ENCODE assay signal across 8 cellular contexts in genomic region chr1:15523104-15523921, GRCh38. TPM values are rescaled to one million over a fixed set of nuclear protein-coding genes. Genes with fewer than 3 reads are reported as not detected.
DNase-seq lines count a peak whose midpoint lies in the region; ATAC-seq, FAIRE-seq and TF ChIP-seq lines count a peak whose summit lies in the region.

No MANE protein-coding gene starts in this region.

- H3K27ac Mint-ChIP-seq in activated CD4-positive, alpha-beta T cell treated with anti-CD3 and anti-CD28 coated beads, Interleukin-2, amount 10 ng/mL, durations not matched to agents 7 days and 5 days = peak overlapping the region; percentile 98

- H3K4me3 ChIP-seq in HepG2 (replicated peaks in 1 of 3; ENCODE audit: insufficient read depth in 1 of 3, low read depth in 2 of 3, low read length in 3 of 3) (peak overlapping the region; percentile 57 to 93 (median 78)), thymus (ENCODE audit: low read length) (peak overlapping the region; percentile 83)

- POLR2A ChIA-PET in activated CD4-positive, alpha-beta T cell treated with anti-CD3 and anti-CD28 coated beads, Interleukin-2, amount 10 ng/mL, durations not matched to agents 7 days and 5 days (lab: Charles Lee) = interaction anchor here (1.3 kb wide), 1 partner anchor 9 kb away, joined by 16 read pairs; no protein-coding TSS in a partner anchor
- POLR2A ChIA-PET in HepG2 (lab: Yijun Ruan, JAX) = interaction anchor here (0.6 to 0.8 kb wide), 3 partner anchors 47 to 94 kb away, joined by 3 to 4 read pairs (median 3); partner anchors contain the start of gene DDI2

- FAIRE-seq in HepG2 (lab: Jason Lieb, UNC) = no peak

- H3K27me3 ChIP-seq in HepG2 (ENCODE audit: control insufficient read depth in 1 of 2, insufficient read depth in 2 of 2, low read length in 2 of 2) (no peaks in the 10 kb centered on the region; a peak in 1 of 5 replicates), thymus (ENCODE audit: control insufficient read depth, insufficient read depth) (no peaks in the 10 kb centered on the region)

- TSS peak; percentile 80 for BruUV-seq in HepG2 (replicated peaks; lab: Mats Ljungman, UMichigan)

- peaks cover 4% of the 10 kb centered on the region; the same call in 1 of the 2 replicates for H4K20me1 ChIP-seq in HepG2 (ENCODE audit: insufficient read depth, low read length)

- peaks cover 14% of the 10 kb centered on the region for H3K79me2 ChIP-seq in HepG2 (ENCODE audit: insufficient read depth, low read length)

- no peak for ATAC-seq in HepG2
- ATAC-seq in HG02885 (IDR thresholded peaks at IDR 0.05; ENCODE audit: poor library complexity, unreplicated experiment) = no peak

- H3K4me1 Mint-ChIP-seq in activated CD4-positive, alpha-beta T cell treated with anti-CD3 and anti-CD28 coated beads, Interleukin-2, amount 10 ng/mL, durations not matched to agents 7 days and 5 days = peaks cover 60% of the 10 kb centered on the region

- peak overlapping the region; percentile 88 for H3K4me3 Mint-ChIP-seq in activated CD4-positive, alpha-beta T cell treated with anti-CD3 and anti-CD28 coated beads, Interleukin-2, amount 10 ng/mL, durations not matched to agents 7 days and 5 days

- H3K27me3 Mint-ChIP-seq in activated CD4-positive, alpha-beta T cell treated with anti-CD3 and anti-CD28 coated beads, Interleukin-2, amount 10 ng/mL, durations not matched to agents 7 days and 5 days = no peaks in the 10 kb centered on the region

- DNase-seq in activated CD4-positive, alpha-beta T cell treated with anti-CD3 and anti-CD28 coated beads, Interleukin-2, amount 10 ng/mL, durations not matched to agents 7 days and 5 days = no peak
- no peak for DNase-seq in activated CD4-positive, alpha-beta T cell treated with anti-CD3 and anti-CD28 coated beads, Interleukin-2, amount 50 U/mL, for 1 hour
- DNase-seq in amniotic epithelial cell (ENCODE audit: low read depth) (peak; percentile 45), HepG2 (ENCODE audit: low spot score) (no peak), hepatic stellate cell (ENCODE audit: low spot score) (no peak), DMS79 (lab: John Stamatoyannopoulos, UW) (no peak)

- peak overlapping the region; percentile 74 for H3K4me2 ChIP-seq in HepG2 (ENCODE audit: low read depth, low read length)

- no peak for TF ChIP-seq CTCF in HepG2 (CRISPR knock-in tag; IDR thresholded peaks at IDR 0.05)

- no peaks in the 10 kb centered on the region for H3K9me3 Mint-ChIP-seq in activated CD4-positive, alpha-beta T cell treated with anti-CD3 and anti-CD28 coated beads, Interleukin-2, amount 10 ng/mL, durations not matched to agents 7 days and 5 days

- H3K36me3 Mint-ChIP-seq in activated CD4-positive, alpha-beta T cell treated with anti-CD3 and anti-CD28 coated beads, Interleukin-2, amount 10 ng/mL, durations not matched to agents 7 days and 5 days (ENCODE audit: low read depth) = peaks cover 4% of the 10 kb centered on the region

- no peak for TF ChIP-seq POLR2A in HepG2 (IDR thresholded peaks at IDR 0.05; ENCODE audit: insufficient read depth in 1 of 2, low read depth in 2 of 2, low read length in 2 of 2)

- TF ChIP-seq EP300 in HepG2 (IDR thresholded peaks at IDR 0.05; ENCODE audit: low read depth in 2 of 2, low read length in 2 of 2) (no peak), HepG2 (CRISPR knock-in tag; IDR thresholded peaks at IDR 0.05; ENCODE audit: borderline replicate concordance) (no peak)

- intact Hi-C loops in HepG2 (cut with micrococcal nuclease; ENCODE audit: unreplicated experiment) = loop anchor here (10.0 kb wide), 1 partner anchor 81 kb away; no protein-coding TSS in a partner anchor

- CTCF ChIA-PET in activated CD4-positive, alpha-beta T cell treated with anti-CD3 and anti-CD28 coated beads, Interleukin-2, amount 10 ng/mL, durations not matched to agents 7 days and 5 days (lab: Charles Lee) = no interaction called here
- CTCF ChIA-PET in HepG2 (lab: Yijun Ruan, JAX; ENCODE audit: low intra/inter-chr PET ratio, low total read pairs) = no interaction called here

- 66% methylated on average over 12 of the region's 12 CpGs for WGBS in HepG2 (ENCODE audit: low lambda C conversion rate)
- WGBS in thymus = 67% methylated on average over 12 of the region's 12 CpGs

- H3K9ac ChIP-seq in HepG2 (ENCODE audit: insufficient read depth, low read depth, low read length) = peak overlapping the region; percentile 83

- peak overlapping the region; percentile 10 for H2AFZ ChIP-seq in HepG2 (ENCODE audit: low read length)

- in situ Hi-C loops in HepG2 (cut with HindIII; ENCODE audit: extremely low pct_ligation_motif_present, low pct_unique_long_range_greater_than_20kb) = no loop called here

- no peak for TF ChIP-seq RAD21 in HepG2 (CRISPR knock-in tag; IDR thresholded peaks at IDR 0.05)

- no peaks in the 10 kb centered on the region for H3K36me3 ChIP-seq in HepG2 (replicated peaks in 1 of 2; ENCODE audit: control insufficient read depth in 1 of 2, insufficient read depth in 2 of 2, low read length in 2 of 2)
- no peaks in the 10 kb centered on the region for H3K36me3 ChIP-seq in thymus (ENCODE audit: control insufficient read depth, insufficient read depth)

- H3K9me3 ChIP-seq in HepG2 (ENCODE audit: low read length) (no peaks in the 10 kb centered on the region), thymus (ENCODE audit: control insufficient read depth) (no peaks in the 10 kb centered on the region)

- H3K27ac ChIP-seq in HepG2 (ENCODE audit: extremely low read length, insufficient read depth, low read length) = peak overlapping the region; percentile 76
- peak overlapping the region; percentile 83 for H3K27ac ChIP-seq in thymus (ENCODE audit: low read depth)

- H3K4me1 ChIP-seq in HepG2 (ENCODE audit: insufficient read depth, low read length) (peaks cover 45% of the 10 kb centered on the region), thymus (ENCODE audit: control insufficient read depth, insufficient read depth, low read length) (peaks cover 14% of the 10 kb centered on the region)

RNA-seq across cellular contexts. Expression of gene CASP9, which starts 0.7 kb away (rescaled TPM):
- 10 to 100 TPM; 11.3 to 13.4 TPM for total RNA-seq in activated CD4-positive, alpha-beta T cell treated with anti-CD3 and anti-CD28 coated beads, Interleukin-2, amount 10 ng/mL, durations not matched to agents 7 days and 5 days
- total RNA-seq in HepG2 (2016; rRNA removed; fragmentation: Illumina TruSeq; extraction: Trizol) = 8.5 and 12.3 TPM in 2 replicates
- total RNA-seq in HepG2 (2016; cell fraction: cytosol; rRNA removed; fragmentation: Illumina TruSeq; extraction: Trizol; ENCODE audit: low read depth) = 1.1 and 1.3 TPM in 2 replicates
- total RNA-seq in HepG2 (2016; cell fraction: insoluble cytoplasmic fraction; rRNA removed; fragmentation: Illumina TruSeq; extraction: Trizol) = 10.1 and 11.4 TPM in 2 replicates
- 3.7 and 4.1 TPM in 2 replicates for total RNA-seq in HepG2 (2016; cell fraction: membrane; rRNA removed; fragmentation: Illumina TruSeq; extraction: Trizol)
- total RNA-seq in HepG2 (2016; cell fraction: nucleus; rRNA removed; fragmentation: Illumina TruSeq; extraction: Trizol) = 4.9 and 5.2 TPM in 2 replicates
- polyA plus RNA-seq in HepG2 (2011; rRNA removed) (11.5 and 13.1 TPM in 2 replicates), thymus (27.4 TPM)
- polyA plus RNA-seq in HepG2 (2011; cell fraction: cytosol; rRNA removed) = 10.4 and 11.1 TPM in 2 replicates
- 24.0 and 32.3 TPM in 2 replicates for polyA plus RNA-seq in HepG2 (2011; cell fraction: nucleus; rRNA removed)
- 4.9 and 7.1 TPM in 2 replicates for polyA plus RNA-seq in HepG2 (2012)
- polyA plus RNA-seq in HepG2 (2016; cell fraction: cytosol; fragmentation: Illumina TruSeq; extraction: Trizol; ENCODE audit: low read depth) = 1.5 and 1.9 TPM in 2 replicates
- polyA plus RNA-seq in HepG2 (2016; cell fraction: insoluble cytoplasmic fraction; fragmentation: Illumina TruSeq; extraction: Trizol; ENCODE audit: low read depth) = 11.9 and 12.9 TPM in 2 replicates
- polyA plus RNA-seq in HepG2 (2016; cell fraction: membrane; fragmentation: Illumina TruSeq; extraction: Trizol; ENCODE audit: low read depth) = 3.7 and 4.2 TPM in 2 replicates
- polyA plus RNA-seq in HepG2 (2016; cell fraction: nucleus; fragmentation: Illumina TruSeq; extraction: Trizol; ENCODE audit: insufficient read depth, low read depth) = 12.8 and 13.5 TPM in 2 replicates
- polyA minus RNA-seq in HepG2 (2011; rRNA and poly(A)+ RNA removed; ENCODE audit: low replicate concordance) = 14.4 and 219 TPM in 2 replicates
- 6.1 and 6.7 TPM in 2 replicates for polyA minus RNA-seq in HepG2 (2011; cell fraction: cytosol; rRNA and poly(A)+ RNA removed)
- 5.2 and 6.5 TPM in 2 replicates for polyA minus RNA-seq in HepG2 (2011; cell fraction: nucleus; rRNA and poly(A)+ RNA removed)

RNA-seq across cellular contexts. Expression of gene DNAJC16, which starts 3.3 kb away (rescaled TPM):
- 10 to 100 TPM; 18.8 to 19.6 TPM for total RNA-seq in activated CD4-positive, alpha-beta T cell treated with anti-CD3 and anti-CD28 coated beads, Interleukin-2, amount 10 ng/mL, durations not matched to agents 7 days and 5 days
- total RNA-seq in HepG2 (2016; rRNA removed; fragmentation: Illumina TruSeq; extraction: Trizol) = 10.7 and 15.4 TPM in 2 replicates
- 7.3 and 7.8 TPM in 2 replicates for total RNA-seq in HepG2 (2016; cell fraction: cytosol; rRNA removed; fragmentation: Illumina TruSeq; extraction: Trizol; ENCODE audit: low read depth)
- 7.8 and 13.6 TPM in 2 replicates for total RNA-seq in HepG2 (2016; cell fraction: insoluble cytoplasmic fraction; rRNA removed; fragmentation: Illumina TruSeq; extraction: Trizol)
- 5.1 and 5.5 TPM in 2 replicates for total RNA-seq in HepG2 (2016; cell fraction: membrane; rRNA removed; fragmentation: Illumina TruSeq; extraction: Trizol)
- total RNA-seq in HepG2 (2016; cell fraction: nucleus; rRNA removed; fragmentation: Illumina TruSeq; extraction: Trizol) = 15.6 and 16.7 TPM in 2 replicates
- 11.4 and 11.7 TPM in 2 replicates for polyA plus RNA-seq in HepG2 (2011; rRNA removed)
- polyA plus RNA-seq in HepG2 (2011; cell fraction: cytosol; rRNA removed) = 3.9 and 5.8 TPM in 2 replicates
- polyA plus RNA-seq in HepG2 (2011; cell fraction: nucleus; rRNA removed) = 7.8 and 8.8 TPM in 2 replicates
- 12.0 and 15.5 TPM in 2 replicates for polyA plus RNA-seq in HepG2 (2012)
- 0.53 and 0.67 TPM in 2 replicates for polyA plus RNA-seq in HepG2 (2016; cell fraction: cytosol; fragmentation: Illumina TruSeq; extraction: Trizol; ENCODE audit: low read depth)
- polyA plus RNA-seq in HepG2 (2016; cell fraction: insoluble cytoplasmic fraction; fragmentation: Illumina TruSeq; extraction: Trizol; ENCODE audit: low read depth) = 6.7 and 7.3 TPM in 2 replicates
- polyA plus RNA-seq in HepG2 (2016; cell fraction: membrane; fragmentation: Illumina TruSeq; extraction: Trizol; ENCODE audit: low read depth) = 1.7 and 3.2 TPM in 2 replicates
- 19.2 and 21.4 TPM in 2 replicates for polyA plus RNA-seq in HepG2 (2016; cell fraction: nucleus; fragmentation: Illumina TruSeq; extraction: Trizol; ENCODE audit: insufficient read depth, low read depth)
- polyA minus RNA-seq in HepG2 (2011; rRNA and poly(A)+ RNA removed; ENCODE audit: low replicate concordance) = 20.6 and 25.6 TPM in 2 replicates
- polyA minus RNA-seq in HepG2 (2011; cell fraction: cytosol; rRNA and poly(A)+ RNA removed) = 12.1 and 19.7 TPM in 2 replicates
- polyA minus RNA-seq in HepG2 (2011; cell fraction: nucleus; rRNA and poly(A)+ RNA removed) = 14.9 and 20.4 TPM in 2 replicates
- 8.4 TPM for polyA plus RNA-seq in thymus

RNA-seq across cellular contexts. Expression of gene CELA2B, which starts 47.4 kb away (rescaled TPM):
- total RNA-seq in activated CD4-positive, alpha-beta T cell treated with anti-CD3 and anti-CD28 coated beads, Interleukin-2, amount 10 ng/mL, durations not matched to agents 7 days and 5 days = not detected
- total RNA-seq in HepG2 (2016; rRNA removed; fragmentation: Illumina TruSeq; extraction: Trizol) = not detected in 2 replicates
- not detected in 2 replicates for total RNA-seq in HepG2 (2016; cell fraction: cytosol; rRNA removed; fragmentation: Illumina TruSeq; extraction: Trizol; ENCODE audit: low read depth)
- total RNA-seq in HepG2 (2016; cell fraction: insoluble cytoplasmic fraction; rRNA removed; fragmentation: Illumina TruSeq; extraction: Trizol) = not detected in 2 replicates
- total RNA-seq in HepG2 (2016; cell fraction: membrane; rRNA removed; fragmentation: Illumina TruSeq; extraction: Trizol) = not detected in 2 replicates
- not detected in 2 replicates for total RNA-seq in HepG2 (2016; cell fraction: nucleus; rRNA removed; fragmentation: Illumina TruSeq; extraction: Trizol)
- not detected in 2 replicates for polyA plus RNA-seq in HepG2 (2011; rRNA removed)
- not detected in 2 replicates for polyA plus RNA-seq in HepG2 (2011; cell fraction: cytosol; rRNA removed)
- not detected in 2 replicates for polyA plus RNA-seq in HepG2 (2011; cell fraction: nucleus; rRNA removed)
- polyA plus RNA-seq in HepG2 (2012) = not detected in 2 replicates
- not detected in 2 replicates for polyA plus RNA-seq in HepG2 (2016; cell fraction: cytosol; fragmentation: Illumina TruSeq; extraction: Trizol; ENCODE audit: low read depth)
- not detected in 2 replicates for polyA plus RNA-seq in HepG2 (2016; cell fraction: insoluble cytoplasmic fraction; fragmentation: Illumina TruSeq; extraction: Trizol; ENCODE audit: low read depth)
- not detected in 2 replicates for polyA plus RNA-seq in HepG2 (2016; cell fraction: membrane; fragmentation: Illumina TruSeq; extraction: Trizol; ENCODE audit: low read depth)
- not detected in 2 replicates for polyA plus RNA-seq in HepG2 (2016; cell fraction: nucleus; fragmentation: Illumina TruSeq; extraction: Trizol; ENCODE audit: insufficient read depth, low read depth)
- polyA minus RNA-seq in HepG2 (2011; rRNA and poly(A)+ RNA removed; ENCODE audit: low replicate concordance) = not detected in 2 replicates
- not detected in 2 replicates for polyA minus RNA-seq in HepG2 (2011; cell fraction: cytosol; rRNA and poly(A)+ RNA removed)
- polyA minus RNA-seq in HepG2 (2011; cell fraction: nucleus; rRNA and poly(A)+ RNA removed) = not detected in 2 replicates
- 0.16 TPM for polyA plus RNA-seq in thymus
